15 cellular contexts compared by ENCODE assay signal in the genomic region with DNA sequence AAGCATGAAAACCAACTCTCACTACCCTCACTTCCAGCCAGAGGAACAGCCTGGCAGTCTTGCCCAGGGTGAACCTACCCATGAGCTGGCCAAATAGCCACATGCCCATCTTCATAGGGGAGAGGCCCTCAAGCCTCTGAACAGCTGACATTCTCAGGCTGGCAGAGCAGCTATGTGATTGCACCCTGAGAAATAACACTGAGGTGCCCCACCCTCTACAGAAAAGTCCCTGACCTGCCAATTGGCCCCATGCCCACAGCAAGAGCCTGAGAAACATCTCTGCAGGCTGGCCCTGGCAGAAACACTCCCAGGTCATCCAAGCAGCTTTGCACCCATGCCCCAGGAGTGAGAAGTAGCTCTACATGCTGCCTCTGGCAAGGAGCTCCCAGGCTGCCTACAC.
A peak's percentile ranks its signal among the peaks of the same experiment; 100 is the strongest.
DNase-seq lines count a peak whose midpoint lies in the region; ATAC-seq and TF ChIP-seq lines count a peak whose summit lies in the region.
"Had no signal": no experiment of that assay in that cellular context is flagged by ENCODE, and none has a peak within 500 bp of the region (broad histone marks: within the 10 kb centered on the region; RNA-seq: fewer than 3 reads in every experiment).

No MANE protein-coding gene starts in this region.

- no peaks in the 10 kb centered on the region for H3K4me1 ChIP-seq in thyroid gland
- no peaks in the 10 kb centered on the region for H3K4me1 ChIP-seq in tibial nerve

- TF ChIP-seq POLR2A in thyroid gland (IDR thresholded peaks at IDR 0.05), result no peak
- no peak for TF ChIP-seq POLR2A in tibial nerve (IDR thresholded peaks at IDR 0.05)

- in situ Hi-C loops in G401 (cut with HindIII; ENCODE audit: low sequenced_read_pairs), result no loop called here

- intact Hi-C loops in left colon (cut with DNase I, micrococcal nuclease), result no loop called here
- intact Hi-C loops in thyroid gland (cut with DNase I), result no loop called here

- H3K27me3 ChIP-seq in thyroid gland (no peaks in the 10 kb centered on the region), tibial nerve (no peaks in the 10 kb centered on the region)

- H3K36me3 ChIP-seq in thyroid gland (no peaks in the 10 kb centered on the region), tibial nerve (peaks cover 0 to 58% (median 0%) of the 10 kb centered on the region in 3 donors)

- peak; percentile 93 for ATAC-seq in left colon
- no peak for ATAC-seq in HG03354 (IDR thresholded peaks at IDR 0.05; ENCODE audit: poor library complexity, severe bottlenecking, unreplicated experiment)
- ATAC-seq: GM12878, GM23338 had no signal

- no peak overlapping the region for H3K27ac ChIP-seq in thyroid gland
- H3K27ac ChIP-seq in tibial nerve, result no peak overlapping the region

- DNase-seq in G401 (ENCODE audit: low spot score), result peak; percentile 9
- peak in 1 of 2 donors; percentile 49 for DNase-seq in left colon
- peak; percentile 69 for DNase-seq in myocyte (ENCODE audit: low read depth)
- peak; percentile 4 to 16 for DNase-seq in thyroid gland
- DNase-seq in kidney glomerular epithelial cell (lab: John Stamatoyannopoulos, UW), result no peak
- DNase-seq in tibial nerve (ENCODE audit: low spot score in 2 of 2), result no peak
- DNase-seq in activated CD4-positive, alpha-beta T cell treated with anti-CD3 and anti-CD28 coated beads for 4 hours, result no peak
- DNase-seq: C1 segment of cervical spinal cord; Calu3; CD4-positive, alpha-beta T cell; DMS 273 treated with DMSO at 0.1 percent for 48 hours; H7 had no signal

- no peak for TF ChIP-seq EP300 in tibial nerve (IDR thresholded peaks at IDR 0.05)

- TF ChIP-seq CTCF in thyroid gland (IDR thresholded peaks at IDR 0.05), result no peak
- TF ChIP-seq CTCF in tibial nerve (IDR thresholded peaks at IDR 0.05), result no peak

- H3K4me3 ChIP-seq in thyroid gland (replicated peaks in 1 of 3), result no peak overlapping the region
- H3K4me3 ChIP-seq in tibial nerve, result no peak overlapping the region
- H3K4me3 ChIP-seq: GM12878, GM23338 had no signal

- H3K9me3 ChIP-seq in thyroid gland, result no peaks in the 10 kb centered on the region
- H3K9me3 ChIP-seq in tibial nerve, result peaks cover 0 to 19% (median 3%) of the 10 kb centered on the region in 4 donors

Comparison
In these comparisons a context has a peak if more than half of its experiments do, and no peak if none do; other contexts are left out.
1. DNase-seq: peak in G401 (single experiment), myocyte (single experiment) and thyroid gland (2 of 2); none in kidney glomerular epithelial cell (single experiment), tibial nerve (0 of 2) and activated CD4-positive, alpha-beta T cell treated with anti-CD3 and anti-CD28 coated beads for 4 hours (0 of 2).